16 cellular contexts compared by ENCODE assay signal in genomic region chr6:3239110-3239830, GRCh38. TPM values are rescaled to one million over a fixed set of nuclear protein-coding genes. Genes with fewer than 3 reads are reported as not detected.
A peak's percentile ranks its signal among the peaks of the same experiment; 100 is the strongest.
DNase-seq lines count a peak whose midpoint lies in the region; FAIRE-seq and TF ChIP-seq lines count a peak whose summit lies in the region.
"Had no signal": no experiment of that assay in that cellular context is flagged by ENCODE, and none has a peak within 500 bp of the region (broad histone marks: within the 10 kb centered on the region; RNA-seq: fewer than 3 reads in every experiment).

No MANE protein-coding gene starts in this region.

- H3K36me3 ChIP-seq in PC-9 (ENCODE audit: low read depth), result no peaks in the 10 kb centered on the region
- H3K36me3 ChIP-seq in endothelial cell of umbilical vein (ENCODE audit: control insufficient read depth in 2 of 2, extremely low read depth in 1 of 2, insufficient read depth in 2 of 2, low read length in 2 of 2), result no peaks in the 10 kb centered on the region
- H3K36me3 ChIP-seq in neural progenitor cell, result no peaks in the 10 kb centered on the region
- H3K36me3 ChIP-seq in spleen, result no peaks in the 10 kb centered on the region
- H3K36me3 ChIP-seq in neuronal stem cell (replicated peaks in 1 of 2; ENCODE audit: control insufficient read depth in 2 of 2, insufficient read depth in 2 of 2, low read length in 2 of 2), result peaks cover 0 to 20% of the 10 kb centered on the region in 2 donors
- H3K36me3 ChIP-seq: ovary, tibial artery had no signal

- no peak overlapping the region for H3K18ac ChIP-seq in neuronal stem cell (ENCODE audit: low read length)

- H2BK12ac ChIP-seq in neuronal stem cell (ENCODE audit: low read length), result no peak overlapping the region

- WGBS in spleen, 5 donors, result 79 to 90% (median 86%) methylated on average over 13 of the region's 13 CpGs
- no CpG with 5 or more reads among the region's 13 CpGs for WGBS in neuronal stem cell (ENCODE audit: extremely low coverage in 2 of 2, insufficient read length in 2 of 2, insufficient replicate concordance in 1 of 2), 2 donors

- H3K4me2 ChIP-seq in PC-9 (no peak overlapping the region), endothelial cell of umbilical vein (ENCODE audit: insufficient read depth, low read length) (no peak overlapping the region), neural progenitor cell (no peak overlapping the region), neuronal stem cell (ENCODE audit: insufficient read depth, low read length, poor library complexity, severe bottlenecking) (no peak overlapping the region)

- no peak overlapping the region for H2AK5ac ChIP-seq in neuronal stem cell (ENCODE audit: low read depth, low read length)

- no peak overlapping the region for H2BK15ac ChIP-seq in neuronal stem cell (ENCODE audit: low read length)

- CTCF ChIA-PET in PC-9 (lab: Charles Lee) (interaction anchor here (1.4 kb wide), 1 partner anchor 82 kb away, joined by 3 read pairs; the partner anchor contains the start of gene TUBB2A), endothelial cell of umbilical vein (lab: Charles Lee) (interaction anchor here (0.8 to 2.4 kb wide), 7 partner anchors 8 to 113 kb away, joined by 3 to 17 read pairs (median 3); partner anchors contain the start of gene TUBB2A)

- peaks cover 8% of the 10 kb centered on the region for H3K27me3 Mint-ChIP-seq in neural progenitor cell (ENCODE audit: insufficient read depth, low read depth)

- no peak overlapping the region for H3K14ac ChIP-seq in neuronal stem cell (ENCODE audit: low read length)

- H3K79me2 ChIP-seq in PC-9 (ENCODE audit: low read depth) (no peaks in the 10 kb centered on the region), endothelial cell of umbilical vein (ENCODE audit: control insufficient read depth, insufficient read depth, low read length) (no peaks in the 10 kb centered on the region), neural progenitor cell (ENCODE audit: low read depth) (no peaks in the 10 kb centered on the region)

- intact Hi-C loops in PC-9 (cut with micrococcal nuclease; ENCODE audit: unreplicated experiment) (no loop called here), endothelial cell of umbilical vein (cut with micrococcal nuclease) (no loop called here), spleen (cut with DNase I; ENCODE audit: low total_unique reads) (no loop called here)

- H3K9me2 ChIP-seq in PC-9 (ENCODE audit: insufficient read depth), result no peaks in the 10 kb centered on the region

- H3K79me1 ChIP-seq in neuronal stem cell (ENCODE audit: low read depth, low read length), result no peaks in the 10 kb centered on the region

- no peaks in the 10 kb centered on the region for H3K27me3 ChIP-seq in PC-9 (ENCODE audit: insufficient read depth, low read depth)
- peaks cover 41 to 46% of the 10 kb centered on the region in 2 experiments for H3K27me3 ChIP-seq in endothelial cell of umbilical vein (ENCODE audit: control insufficient read depth in 2 of 2, insufficient read depth in 2 of 2, low read length in 2 of 2)
- no peaks in the 10 kb centered on the region for H3K27me3 ChIP-seq in neural progenitor cell
- peaks cover 0 to 57% (median 15%) of the 10 kb centered on the region in 7 donors for H3K27me3 ChIP-seq in spleen (replicated peaks in 1 of 7)
- no peaks in the 10 kb centered on the region for H3K27me3 ChIP-seq in neuronal stem cell (ENCODE audit: control insufficient read depth in 3 of 3, insufficient read depth in 3 of 3, low read depth in 1 of 3, low read length in 3 of 3)
- H3K27me3 ChIP-seq: ovary had no signal

- H4K20me1 ChIP-seq in PC-9 (ENCODE audit: insufficient read depth) (no peaks in the 10 kb centered on the region), endothelial cell of umbilical vein (replicated peaks; ENCODE audit: control insufficient read depth, extremely low read depth, insufficient read depth, low read length) (no peaks in the 10 kb centered on the region), neural progenitor cell (ENCODE audit: low read depth) (no peaks in the 10 kb centered on the region)

- no peaks in the 10 kb centered on the region for H3K9me3 Mint-ChIP-seq in neural progenitor cell
- H3K9me3 Mint-ChIP-seq: activated CD4-positive, alpha-beta T cell treated with anti-CD3 and anti-CD28 coated beads, Interleukin-2, amount 10 ng/mL, durations not matched to agents 24 days and 14 days; activated T-helper 17 cell treated with anti-CD3 and anti-CD28 coated beads, Interleukin-2, amount 50 U/mL, for 72 hours; memory B cell had no signal

- H3K27ac Mint-ChIP-seq in neural progenitor cell, result no peak overlapping the region
- H3K27ac Mint-ChIP-seq: activated CD4-positive, alpha-beta T cell treated with anti-CD3 and anti-CD28 coated beads, Interleukin-2, amount 10 ng/mL, durations not matched to agents 24 days and 14 days; activated T-helper 17 cell treated with anti-CD3 and anti-CD28 coated beads, Interleukin-2, amount 50 U/mL, for 72 hours; memory B cell had no signal

- H3K4me1 Mint-ChIP-seq in neural progenitor cell, result peaks cover 50% of the 10 kb centered on the region
- H3K4me1 Mint-ChIP-seq: activated CD4-positive, alpha-beta T cell treated with anti-CD3 and anti-CD28 coated beads, Interleukin-2, amount 10 ng/mL, durations not matched to agents 24 days and 14 days; activated T-helper 17 cell treated with anti-CD3 and anti-CD28 coated beads, Interleukin-2, amount 50 U/mL, for 72 hours had no signal

- H3K4me3 ChIP-seq in PC-9 (no peak overlapping the region), endothelial cell of umbilical vein (replicated peaks in 1 of 3; ENCODE audit: insufficient read depth in 1 of 3, low read depth in 1 of 3, low read length in 3 of 3) (no peak overlapping the region), neural progenitor cell (no peak overlapping the region), spleen (no peak overlapping the region), neuronal stem cell (ENCODE audit: low read length in 2 of 2) (no peak overlapping the region)
- H3K4me3 ChIP-seq: ovary, tibial artery had no signal

- no peak overlapping the region for H3K4ac ChIP-seq in neuronal stem cell (ENCODE audit: low read length)

- H3K9me1 ChIP-seq in endothelial cell of umbilical vein (replicated peaks; ENCODE audit: control insufficient read depth, extremely low read depth, insufficient read depth, low read length), result no peaks in the 10 kb centered on the region

- H2AFZ ChIP-seq in PC-9 (no peak overlapping the region), endothelial cell of umbilical vein (ENCODE audit: low read depth, low read length) (no peak overlapping the region), neural progenitor cell (replicated peaks) (no peak overlapping the region), neuronal stem cell (ENCODE audit: low read length) (no peak overlapping the region)

- no peak for TF ChIP-seq POLR2A in endothelial cell of umbilical vein (IDR thresholded peaks at IDR 0.05; ENCODE audit: low read depth, low read length)
- no peak for TF ChIP-seq POLR2A in spleen (IDR thresholded peaks at IDR 0.05)

- H3K4me1 ChIP-seq in PC-9 (replicated peaks; ENCODE audit: insufficient read depth) (no peaks in the 10 kb centered on the region), endothelial cell of umbilical vein (ENCODE audit: control insufficient read depth, extremely low read depth, insufficient read depth, low read length) (no peaks in the 10 kb centered on the region), neural progenitor cell (peaks cover 11% of the 10 kb centered on the region), spleen (no peaks in the 10 kb centered on the region), neuronal stem cell (ENCODE audit: control insufficient read depth in 2 of 2, insufficient read depth in 1 of 2, low read depth in 1 of 2, low read length in 2 of 2) (peaks cover 0 to 10% of the 10 kb centered on the region in 2 donors)
- H3K4me1 ChIP-seq: tibial artery had no signal

- no peak overlapping the region for H4K8ac ChIP-seq in neuronal stem cell (ENCODE audit: low read depth, low read length)

- H3K9ac ChIP-seq in endothelial cell of umbilical vein (replicated peaks; ENCODE audit: extremely low read depth, insufficient read depth, low read length), result no peak overlapping the region
- no peak overlapping the region for H3K9ac ChIP-seq in neural progenitor cell
- H3K9ac ChIP-seq in neuronal stem cell (ENCODE audit: low read depth, low read length, poor library complexity), result no peak overlapping the region

- H3K4me3 Mint-ChIP-seq in neural progenitor cell, result no peak overlapping the region
- H3K4me3 Mint-ChIP-seq: activated CD4-positive, alpha-beta T cell treated with anti-CD3 and anti-CD28 coated beads, Interleukin-2, amount 10 ng/mL, durations not matched to agents 24 days and 14 days; activated T-helper 17 cell treated with anti-CD3 and anti-CD28 coated beads, Interleukin-2, amount 50 U/mL, for 72 hours; memory B cell had no signal

- H3K27ac ChIP-seq in PC-9 (no peak overlapping the region), endothelial cell of umbilical vein (ENCODE audit: insufficient read depth, low read depth, low read length) (no peak overlapping the region), neural progenitor cell (no peak overlapping the region), spleen (no peak overlapping the region), neuronal stem cell (replicated peaks; ENCODE audit: low read length) (no peak overlapping the region)
- H3K27ac ChIP-seq: epithelial cell of prostate, ovary, tibial artery had no signal

- peak; percentile 24; the same call in 1 of the 2 replicates for TF ChIP-seq CTCF in GM12874 (IDR thresholded peaks at IDR 0.05; ENCODE audit: insufficient read depth, low read depth, low read length)
- TF ChIP-seq CTCF in PC-9 (conservative IDR thresholded peaks at IDR 0.05), result peak; percentile 37; the same call in 1 of the 2 replicates
- TF ChIP-seq CTCF in endothelial cell of umbilical vein (IDR thresholded peaks at IDR 0.05; ENCODE audit: extremely low read depth in 1 of 2, insufficient read depth in 1 of 2, low read depth in 1 of 2, low read length in 2 of 2), result peak in 1 of 2 donors; percentile 6
- TF ChIP-seq CTCF in neural progenitor cell (IDR thresholded peaks at IDR 0.05), result peak; percentile 50
- no peak for TF ChIP-seq CTCF in spleen (IDR thresholded peaks at IDR 0.05 in 8 of 11, conservative IDR thresholded peaks at IDR 0.05 in 3 of 11)

- H2BK5ac ChIP-seq in neuronal stem cell (ENCODE audit: low read length), result no peak overlapping the region

- no peak overlapping the region for H4K91ac ChIP-seq in neuronal stem cell (ENCODE audit: low read depth, low read length, poor library complexity)

- no peak for DNase-seq in PC-9
- no peak for DNase-seq in endothelial cell of umbilical vein (ENCODE audit: low read depth, low spot score)
- peak; percentile 57 for DNase-seq in neural progenitor cell (ENCODE audit: low spot score)
- no peak for DNase-seq in spleen
- no peak for DNase-seq in neuronal stem cell (ENCODE audit: low spot score)
- DNase-seq in hypothalamus (lab: John Stamatoyannopoulos, UW), result no peak
- no peak for DNase-seq in stimulated activated CD8-positive, alpha-beta memory T cell treated with anti-CD3 and anti-CD28 coated beads, Interleukin-4, amount 100 ng/mL, for 48 hours
- DNase-seq: activated CD4-positive, alpha-beta T cell treated with anti-CD3 and anti-CD28 coated beads, Interleukin-2, amount 10 ng/mL, durations not matched to agents 24 days and 14 days; NCI-H2081; ovary; SW 1271; tibial artery had no signal

- POLR2A ChIA-PET in PC-9 (lab: Charles Lee; ENCODE audit: unreplicated experiment), result no interaction called here
- POLR2A ChIA-PET in endothelial cell of umbilical vein (lab: Charles Lee), result no interaction called here

- FAIRE-seq in endothelial cell of umbilical vein (lab: Jason Lieb, UNC), result no peak

- H3K23ac ChIP-seq in neuronal stem cell (ENCODE audit: low read depth, low read length, poor library complexity), result no peak overlapping the region

- H2BK120ac ChIP-seq in neuronal stem cell (ENCODE audit: low read depth, low read length), result no peak overlapping the region

- dilution Hi-C loops in endothelial cell of umbilical vein (cut with MboI; ENCODE audit: extremely low pct_ligation_motif_present, low sequenced_read_pairs), result no loop called here

- H3F3A ChIP-seq in PC-9 (ENCODE audit: insufficient read depth, low read depth), result no peaks in the 10 kb centered on the region
- peaks cover 16% of the 10 kb centered on the region for H3F3A ChIP-seq in neural progenitor cell (ENCODE audit: low read depth)

- H3K9me3 ChIP-seq in PC-9 (ENCODE audit: insufficient read depth, low read depth) (no peaks in the 10 kb centered on the region), endothelial cell of umbilical vein (replicated peaks; ENCODE audit: control insufficient read depth, insufficient read depth, low read length) (no peaks in the 10 kb centered on the region), neural progenitor cell (ENCODE audit: low read depth) (no peaks in the 10 kb centered on the region), spleen (no peaks in the 10 kb centered on the region), neuronal stem cell (replicated peaks in 1 of 2; ENCODE audit: control insufficient read depth in 2 of 2, insufficient read depth in 1 of 2, low read depth in 1 of 2, low read length in 2 of 2) (no peaks in the 10 kb centered on the region)
- H3K9me3 ChIP-seq: ovary, tibial artery had no signal

- no TSS peak for BruUV-seq in PC-9 (replicated peaks; lab: Mats Ljungman, UMichigan)
- BruUV-seq in endothelial cell of umbilical vein (replicated peaks; lab: Mats Ljungman, UMichigan), result no TSS peak

- H3K36me3 Mint-ChIP-seq in neural progenitor cell, result peaks cover 33% of the 10 kb centered on the region
- H3K36me3 Mint-ChIP-seq: memory B cell had no signal

RNA-seq across cellular contexts. Expression of gene TUBB2B, which starts 11.8 kb away (rescaled TPM):
- total RNA-seq in PC-9 (2021) (1.3 and 2.5 TPM in 2 replicates), endothelial cell of umbilical vein (3.6 and 8.3 TPM in 2 replicates), neural progenitor cell (ENCODE audit: low replicate concordance) (362 and 762 TPM in 2 replicates), spleen (1 to 10 TPM in 2 of 7 donors, under 1 TPM in 4, not detected in 1; 0.39 to 1.6 (median 0.82) TPM)
- polyA plus RNA-seq in endothelial cell of umbilical vein (5.1 and 7.8 TPM in 2 replicates), spleen (1 to 10 TPM; 1.0 to 2.2 (median 1.3) TPM)
- 3.2 and 4.7 TPM in 2 replicates for polyA plus RNA-seq in endothelial cell of umbilical vein (2011; cell fraction: cytosol; rRNA removed)
- polyA plus RNA-seq in endothelial cell of umbilical vein (2011; cell fraction: nucleus; rRNA removed), result 1.9 and 2.5 TPM in 2 replicates
- 5.0 and 7.8 TPM in 2 replicates for polyA plus RNA-seq in endothelial cell of umbilical vein (2012)
- 3.4 and 3.8 TPM in 2 replicates for polyA minus RNA-seq in endothelial cell of umbilical vein
- polyA minus RNA-seq in endothelial cell of umbilical vein (2011; cell fraction: cytosol; rRNA and poly(A)+ RNA removed), result not detected
- polyA minus RNA-seq in endothelial cell of umbilical vein (2011; cell fraction: nucleus; rRNA and poly(A)+ RNA removed), result 0.67 and 1.1 TPM in 2 replicates
- 370 TPM for polyA plus RNA-seq in neuronal stem cell (2013, experiment 1 of 2)
- polyA plus RNA-seq in neuronal stem cell (2013, experiment 2 of 2), result 372 TPM

RNA-seq across cellular contexts. Expression of gene PSMG4, which starts 19.5 kb away (rescaled TPM):
- total RNA-seq in PC-9 (2021) (33.8 and 47.6 TPM in 2 replicates), endothelial cell of umbilical vein (31.1 and 31.4 TPM in 2 replicates), neural progenitor cell (ENCODE audit: low replicate concordance) (15.2 and 25.3 TPM in 2 replicates), spleen (10 to 100 TPM; 12.1 to 21.0 (median 17.3) TPM)
- polyA plus RNA-seq in endothelial cell of umbilical vein (46.0 and 72.2 TPM in 2 replicates), spleen (10 to 100 TPM; 39.0 to 41.6 (median 39.6) TPM)
- polyA plus RNA-seq in endothelial cell of umbilical vein (2011; cell fraction: cytosol; rRNA removed), result 31.6 and 37.9 TPM in 2 replicates
- 17.1 and 18.3 TPM in 2 replicates for polyA plus RNA-seq in endothelial cell of umbilical vein (2011; cell fraction: nucleus; rRNA removed)
- 26.1 and 26.2 TPM in 2 replicates for polyA plus RNA-seq in endothelial cell of umbilical vein (2012)
- polyA minus RNA-seq in endothelial cell of umbilical vein, result 18.5 and 20.7 TPM in 2 replicates
- polyA minus RNA-seq in endothelial cell of umbilical vein (2011; cell fraction: cytosol; rRNA and poly(A)+ RNA removed), result 18.9 TPM
- 11.0 and 11.1 TPM in 2 replicates for polyA minus RNA-seq in endothelial cell of umbilical vein (2011; cell fraction: nucleus; rRNA and poly(A)+ RNA removed)
- polyA plus RNA-seq in neuronal stem cell (2013, experiment 1 of 2), result 24.7 TPM
- 24.4 TPM for polyA plus RNA-seq in neuronal stem cell (2013, experiment 2 of 2)

Comparison
In these comparisons a context has a peak if more than half of its experiments do, and no peak if none do; other contexts are left out.
1. CTCF ChIP-seq: peak in GM12874 (single experiment), PC-9 (single experiment) and neural progenitor cell (single experiment); none in spleen (0 of 11).
2. RNA of gene TUBB2B, which starts 11.8 kb away (total RNA-seq): 362 to 762 TPM in neural progenitor cell; 3.6 to 8.3 TPM in endothelial cell of umbilical vein, 1.3 to 2.5 TPM in PC-9 and 0.39 to 1.6 TPM in spleen; every median in the first group is over 10 times any median in the second.